8 cellular contexts compared by ENCODE assay signal in the genomic region with DNA sequence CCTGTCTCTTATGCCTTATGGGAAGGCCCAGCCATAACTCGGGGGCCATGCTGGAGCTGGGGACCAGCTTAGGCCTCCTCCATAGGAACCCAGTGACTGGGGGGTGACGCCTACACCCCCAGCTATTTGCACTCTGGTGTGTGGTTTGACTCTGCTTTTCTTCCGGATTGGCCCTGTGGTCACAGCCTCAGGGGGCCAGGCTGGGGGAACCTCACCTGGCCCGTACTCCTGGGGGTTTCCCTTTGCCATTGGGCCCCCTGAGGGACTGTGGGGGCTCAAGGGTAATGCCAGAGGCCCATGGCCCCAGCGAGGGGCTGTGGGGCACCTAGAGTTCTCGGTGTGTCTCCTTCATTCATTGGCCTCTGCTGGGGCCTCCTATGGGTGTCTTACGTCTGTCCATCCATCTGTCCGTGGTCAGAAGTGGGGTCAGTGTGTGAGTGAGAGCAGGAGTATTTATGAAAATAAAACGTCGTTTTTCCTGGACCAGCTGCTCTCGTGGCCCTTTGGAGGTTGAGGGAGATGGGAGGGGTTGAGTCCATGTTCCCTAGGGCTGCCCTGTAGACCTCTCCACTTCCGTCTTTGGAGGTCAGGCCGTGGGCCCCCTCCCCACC. TPM values are rescaled to one million over a fixed set of nuclear protein-coding genes. Genes with fewer than 3 reads are reported as not detected.
A peak's percentile ranks its signal among the peaks of the same experiment; 100 is the strongest.
DNase-seq lines count a peak whose midpoint lies in the region; ATAC-seq and TF ChIP-seq lines count a peak whose summit lies in the region.

No MANE protein-coding gene starts in this region.

- H3K27ac Mint-ChIP-seq in activated CD4-positive, alpha-beta T cell treated with anti-CD3 and anti-CD28 coated beads, Interleukin-2, amount 10 ng/mL, durations not matched to agents 24 days and 14 days, result peak overlapping the region; percentile 92
- peak overlapping the region; percentile 96 for H3K27ac Mint-ChIP-seq in glutamatergic neuron (ENCODE audit: unreplicated experiment)
- H3K27ac Mint-ChIP-seq in stimulated activated naive B cell treated with anti-CD40 and anti-IgM and Interleukin-4, amounts not matched to agents 10 μg/mL and 1 μg/mL and 100 μg/mL, for 72 hours, result peak overlapping the region; percentile 97

- peak; percentile 77 for DNase-seq in activated CD4-positive, alpha-beta T cell treated with anti-CD3 and anti-CD28 coated beads, Interleukin-2, amount 10 ng/mL, durations not matched to agents 24 days and 14 days
- DNase-seq in activated CD4-positive, alpha-beta T cell treated with anti-CD3 and anti-CD28 coated beads, Interleukin-2, amount 50 U/mL, for 4 hours, result no peak
- DNase-seq in SJCRH30 (peak; percentile 22 to 34), glutamatergic neuron (no peak), ecto neural progenitor cell (ENCODE audit: low spot score) (no peak), NCI-H1417 (lab: John Stamatoyannopoulos, UW) (no peak)
- peak; percentile 86 for DNase-seq in stimulated activated naive B cell treated with anti-CD40 and anti-IgM and Interleukin-4, amounts not matched to agents 10 μg/mL and 1 μg/mL and 100 μg/mL, for 72 hours

- H3K9me3 Mint-ChIP-seq in activated CD4-positive, alpha-beta T cell treated with anti-CD3 and anti-CD28 coated beads, Interleukin-2, amount 10 ng/mL, durations not matched to agents 24 days and 14 days, result no peaks in the 10 kb centered on the region
- H3K9me3 Mint-ChIP-seq in glutamatergic neuron (ENCODE audit: unreplicated experiment), result peaks cover 8% of the 10 kb centered on the region
- no peaks in the 10 kb centered on the region for H3K9me3 Mint-ChIP-seq in stimulated activated naive B cell treated with anti-CD40 and anti-IgM and Interleukin-4, amounts not matched to agents 10 μg/mL and 1 μg/mL and 100 μg/mL, for 72 hours

- peaks cover 42% of the 10 kb centered on the region for H3K4me1 ChIP-seq in SJCRH30

- no peaks in the 10 kb centered on the region for H3K36me3 ChIP-seq in SJCRH30

- H3K4me3 ChIP-seq in SJCRH30, result peak overlapping the region; percentile 26

- no peaks in the 10 kb centered on the region for H3K27me3 ChIP-seq in SJCRH30

- intact Hi-C loops in activated CD4-positive, alpha-beta T cell treated with anti-CD3 and anti-CD28 coated beads, Interleukin-2, amount 10 ng/mL, durations not matched to agents 24 days and 14 days (cut with micrococcal nuclease), result no loop called here

- peak; percentile 58 for ATAC-seq in HG02852 (IDR thresholded peaks at IDR 0.05; ENCODE audit: unreplicated experiment)
- peak; percentile 66 to 68 for ATAC-seq in stimulated activated naive B cell treated with anti-CD40 and anti-IgM and Interleukin-4, amounts not matched to agents 10 μg/mL and 1 μg/mL and 100 μg/mL, for 72 hours (replicated peaks)

- H3K36me3 Mint-ChIP-seq in activated CD4-positive, alpha-beta T cell treated with anti-CD3 and anti-CD28 coated beads, Interleukin-2, amount 10 ng/mL, durations not matched to agents 24 days and 14 days (ENCODE audit: low read depth), result peaks cover 6% of the 10 kb centered on the region
- no peaks in the 10 kb centered on the region for H3K36me3 Mint-ChIP-seq in glutamatergic neuron (ENCODE audit: unreplicated experiment)
- peaks cover 13 to 21% of the 10 kb centered on the region in 2 donors for H3K36me3 Mint-ChIP-seq in stimulated activated naive B cell treated with anti-CD40 and anti-IgM and Interleukin-4, amounts not matched to agents 10 μg/mL and 1 μg/mL and 100 μg/mL, for 72 hours

- H3K27ac ChIP-seq in SJCRH30, result peak overlapping the region; percentile 67

- no peak for TF ChIP-seq CTCF in glutamatergic neuron (IDR thresholded peaks at IDR 0.05; ENCODE audit: partially characterized antibody, unreplicated experiment)

- no peaks in the 10 kb centered on the region for H3K9me3 ChIP-seq in SJCRH30 (replicated peaks)

- peaks cover 56% of the 10 kb centered on the region for H3K4me1 Mint-ChIP-seq in activated CD4-positive, alpha-beta T cell treated with anti-CD3 and anti-CD28 coated beads, Interleukin-2, amount 10 ng/mL, durations not matched to agents 24 days and 14 days
- H3K4me1 Mint-ChIP-seq in glutamatergic neuron (ENCODE audit: low read depth, unreplicated experiment), result peaks cover 12% of the 10 kb centered on the region
- H3K4me1 Mint-ChIP-seq in stimulated activated naive B cell treated with anti-CD40 and anti-IgM and Interleukin-4, amounts not matched to agents 10 μg/mL and 1 μg/mL and 100 μg/mL, for 72 hours, result peaks cover 36 to 86% of the 10 kb centered on the region in 2 donors

- peak overlapping the region; percentile 77 for H3K4me3 Mint-ChIP-seq in activated CD4-positive, alpha-beta T cell treated with anti-CD3 and anti-CD28 coated beads, Interleukin-2, amount 10 ng/mL, durations not matched to agents 24 days and 14 days
- peak overlapping the region; percentile 61 for H3K4me3 Mint-ChIP-seq in glutamatergic neuron (ENCODE audit: unreplicated experiment)
- peak overlapping the region; percentile 66 to 69 for H3K4me3 Mint-ChIP-seq in stimulated activated naive B cell treated with anti-CD40 and anti-IgM and Interleukin-4, amounts not matched to agents 10 μg/mL and 1 μg/mL and 100 μg/mL, for 72 hours

- no peaks in the 10 kb centered on the region for H3K27me3 Mint-ChIP-seq in activated CD4-positive, alpha-beta T cell treated with anti-CD3 and anti-CD28 coated beads, Interleukin-2, amount 10 ng/mL, durations not matched to agents 24 days and 14 days
- H3K27me3 Mint-ChIP-seq in glutamatergic neuron (ENCODE audit: unreplicated experiment), result peaks cover 7% of the 10 kb centered on the region
- no peaks in the 10 kb centered on the region for H3K27me3 Mint-ChIP-seq in stimulated activated naive B cell treated with anti-CD40 and anti-IgM and Interleukin-4, amounts not matched to agents 10 μg/mL and 1 μg/mL and 100 μg/mL, for 72 hours

RNA-seq across cellular contexts. Expression of a gene that starts 6.3 kb away (rescaled TPM):
- 110 and 115 TPM in 2 replicates for total RNA-seq in activated CD4-positive, alpha-beta T cell treated with anti-CD3 and anti-CD28 coated beads, Interleukin-2, amount 10 ng/mL, durations not matched to agents 24 days and 14 days
- 6.1 and 6.3 TPM in 2 replicates for total RNA-seq in SJCRH30 (2014; rRNA removed; shearing (Covaris generic))
- 12.7 TPM for total RNA-seq in glutamatergic neuron (ENCODE audit: unreplicated experiment)

RNA-seq across cellular contexts. Expression of a gene that starts 24.6 kb away (rescaled TPM):
- 75.8 and 77.2 TPM in 2 replicates for total RNA-seq in activated CD4-positive, alpha-beta T cell treated with anti-CD3 and anti-CD28 coated beads, Interleukin-2, amount 10 ng/mL, durations not matched to agents 24 days and 14 days
- 25.1 and 34.1 TPM in 2 replicates for total RNA-seq in SJCRH30 (2014; rRNA removed; shearing (Covaris generic))
- total RNA-seq in glutamatergic neuron (ENCODE audit: unreplicated experiment), result 104 TPM

RNA-seq across cellular contexts. Expression of a gene that starts 25.3 kb away (rescaled TPM):
- 49.3 and 51.2 TPM in 2 replicates for total RNA-seq in activated CD4-positive, alpha-beta T cell treated with anti-CD3 and anti-CD28 coated beads, Interleukin-2, amount 10 ng/mL, durations not matched to agents 24 days and 14 days
- total RNA-seq in SJCRH30 (2014; rRNA removed; shearing (Covaris generic)), result 43.3 and 48.3 TPM in 2 replicates
- 88.1 TPM for total RNA-seq in glutamatergic neuron (ENCODE audit: unreplicated experiment)

RNA-seq across cellular contexts. Expression of a gene that starts 42.2 kb away (rescaled TPM):
- 361 and 362 TPM in 2 replicates for total RNA-seq in activated CD4-positive, alpha-beta T cell treated with anti-CD3 and anti-CD28 coated beads, Interleukin-2, amount 10 ng/mL, durations not matched to agents 24 days and 14 days
- total RNA-seq in SJCRH30 (2014; rRNA removed; shearing (Covaris generic)), result 671 and 890 TPM in 2 replicates
- total RNA-seq in glutamatergic neuron (ENCODE audit: unreplicated experiment), result 50.7 TPM

RNA-seq across cellular contexts. Expression of a gene that starts 53.0 kb away (rescaled TPM):
- 67.9 and 70.3 TPM in 2 replicates for total RNA-seq in activated CD4-positive, alpha-beta T cell treated with anti-CD3 and anti-CD28 coated beads, Interleukin-2, amount 10 ng/mL, durations not matched to agents 24 days and 14 days
- 26.2 and 28.3 TPM in 2 replicates for total RNA-seq in SJCRH30 (2014; rRNA removed; shearing (Covaris generic))
- 9.9 TPM for total RNA-seq in glutamatergic neuron (ENCODE audit: unreplicated experiment)

Comparison
In these comparisons a context has a peak if more than half of its experiments do, and no peak if none do; other contexts are left out.
1. DNase-seq: peak in activated CD4-positive, alpha-beta T cell treated with anti-CD3 and anti-CD28 coated beads, Interleukin-2, amount 10 ng/mL, durations not matched to agents 24 days and 14 days (single experiment), SJCRH30 (2 of 2) and stimulated activated naive B cell treated with anti-CD40 and anti-IgM and Interleukin-4, amounts not matched to agents 10 μg/mL and 1 μg/mL and 100 μg/mL, for 72 hours (single experiment); none in activated CD4-positive, alpha-beta T cell treated with anti-CD3 and anti-CD28 coated beads, Interleukin-2, amount 50 U/mL, for 4 hours (0 of 2), glutamatergic neuron (single experiment), ecto neural progenitor cell (single experiment) and NCI-H1417 (0 of 3).
2. Peak in every context shown above with its lines, with median percentiles within 50 percentile points of each other: H3K27ac Mint-ChIP-seq and H3K4me3 Mint-ChIP-seq.